ENCODE assay signal across 11 cellular contexts in the genomic region with DNA sequence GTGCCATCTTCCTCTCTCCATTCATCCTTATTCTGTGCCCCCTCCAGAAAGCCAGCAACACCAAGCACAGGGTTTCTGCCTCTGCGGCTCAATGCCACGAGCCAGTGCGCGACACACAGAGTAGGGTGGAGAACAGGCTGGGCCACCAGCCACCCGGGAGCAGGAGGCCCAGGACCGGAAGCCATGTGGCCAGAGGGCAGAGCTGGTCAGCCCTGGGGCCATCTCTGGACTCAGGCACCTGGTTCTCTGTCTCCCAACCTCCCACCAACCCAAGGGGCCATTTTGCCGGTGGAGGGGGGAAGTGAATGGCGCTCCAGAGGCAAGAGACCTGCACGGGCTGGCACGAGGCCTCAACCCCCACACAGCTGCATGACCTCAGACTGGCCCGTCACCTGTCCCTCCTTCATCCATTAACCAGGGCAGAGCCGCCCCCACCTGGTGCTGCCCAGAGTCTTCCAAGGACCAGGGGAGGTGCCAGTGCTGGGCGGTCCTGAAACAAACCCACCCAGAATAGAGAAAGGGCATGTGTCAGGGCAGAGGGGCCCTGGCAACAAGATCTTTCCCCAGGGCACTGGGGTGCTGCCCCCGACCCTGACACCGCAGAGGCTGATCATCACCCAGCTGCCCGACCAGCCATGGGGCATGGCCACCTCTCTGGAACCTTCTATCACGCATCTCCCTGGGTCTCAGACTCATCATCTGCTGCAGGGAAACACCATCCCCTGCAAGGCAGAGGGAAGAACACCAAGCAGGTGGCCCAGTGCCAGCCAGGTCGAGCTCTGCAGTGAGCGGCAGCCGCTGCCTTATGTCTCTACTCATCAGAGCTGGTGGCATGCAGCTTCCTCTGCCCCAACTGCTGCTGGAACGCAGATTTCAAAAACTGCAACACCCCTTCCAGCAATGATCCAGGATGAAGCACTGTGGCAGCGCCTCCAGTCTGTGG. TPM values are rescaled to one million over a fixed set of nuclear protein-coding genes. Genes with fewer than 3 reads are reported as not detected.
A peak's percentile ranks its signal among the peaks of the same experiment; 100 is the strongest.
DNase-seq lines count a peak whose midpoint lies in the region; ATAC-seq, FAIRE-seq and TF ChIP-seq lines count a peak whose summit lies in the region.
"Had no signal": no experiment of that assay in that cellular context is flagged by ENCODE, and none has a peak within 500 bp of the region (broad histone marks: within the 10 kb centered on the region; RNA-seq: fewer than 3 reads in every experiment).

No MANE protein-coding gene starts in this region.

- H3K9me3 ChIP-seq in BE2C (no peaks in the 10 kb centered on the region), body of pancreas (no peaks in the 10 kb centered on the region), mucosa of descending colon (no peaks in the 10 kb centered on the region), small intestine (ENCODE audit: control insufficient read depth, low read depth) (no peaks in the 10 kb centered on the region)

- H3K4me1 ChIP-seq in BE2C: peaks cover 46% of the 10 kb centered on the region
- peaks cover 87% of the 10 kb centered on the region for H3K4me1 ChIP-seq in body of pancreas
- H3K4me1 ChIP-seq in mucosa of descending colon (ENCODE audit: low read depth): no peaks in the 10 kb centered on the region
- no peaks in the 10 kb centered on the region for H3K4me1 ChIP-seq in small intestine (ENCODE audit: control insufficient read depth in 2 of 2, insufficient read depth in 1 of 2, low read depth in 1 of 2, low read length in 1 of 2)

- H3K4me3 ChIP-seq in BE2C (ENCODE audit: low read depth, low read length): no peak overlapping the region
- H3K4me3 ChIP-seq in body of pancreas: no peak overlapping the region
- H3K4me3 ChIP-seq in mucosa of descending colon: no peak overlapping the region
- no peak overlapping the region for H3K4me3 ChIP-seq in small intestine (ENCODE audit: low read depth in 1 of 2, low read length in 2 of 2)

- TF ChIP-seq POLR2A in body of pancreas (IDR thresholded peaks at IDR 0.05): peak in 1 of 3 donors; percentile 5

- no peaks in the 10 kb centered on the region for H3K27me3 ChIP-seq in BE2C
- no peaks in the 10 kb centered on the region for H3K27me3 ChIP-seq in body of pancreas
- no peaks in the 10 kb centered on the region for H3K27me3 ChIP-seq in small intestine (ENCODE audit: control insufficient read depth in 2 of 2, insufficient read depth in 2 of 2, low read length in 2 of 2)

- peak; percentile 67 for DNase-seq in BE2C
- DNase-seq in body of pancreas: peak; percentile 72 to 87 (median 84)
- peak in 2 of 3 donors; percentile 26 to 43 for DNase-seq in mucosa of descending colon
- DNase-seq in caudate nucleus (lab: John Stamatoyannopoulos, UW): no peak
- DNase-seq in NCI-H2227 (lab: John Stamatoyannopoulos, UW; ENCODE audit: unreplicated experiment): no peak
- no peak for DNase-seq in small intestine
- no peak for DNase-seq in HuH-7 (ENCODE audit: low spot score)
- DNase-seq: activated T-cell treated with anti-CD3 and anti-CD28 coated beads, Interleukin-2, amount 50 U/mL, for 24 hours; NK-92 treated with Interleukin-12 subunit alpha and Interleukin-12 subunit beta, amount 100 ng/mL, for 24 hours had no signal

- FAIRE-seq in small intestine (lab: Jason Lieb, UNC): no peak
- FAIRE-seq: urothelium cell line had no signal

- ATAC-seq in HG03066 (IDR thresholded peaks at IDR 0.05; ENCODE audit: low read depth, unreplicated experiment) (peak; percentile 33), body of pancreas (peak; percentile 66), mucosa of descending colon (peak; percentile 11)

- TF ChIP-seq CTCF in BE2C (IDR thresholded peaks at IDR 0.05; ENCODE audit: low read depth, low read length): no peak
- peak in 1 of 7 experiments; percentile 17 for TF ChIP-seq CTCF in body of pancreas (IDR thresholded peaks at IDR 0.05)
- no peak for TF ChIP-seq CTCF in mucosa of descending colon (IDR thresholded peaks at IDR 0.05)

- H3K27ac ChIP-seq in body of pancreas (peak overlapping the region; percentile 84 to 93 (median 86)), caudate nucleus (ENCODE audit: low read depth, low read length) (no peak overlapping the region), small intestine (ENCODE audit: low read depth in 1 of 2, low read length in 1 of 2) (peak overlapping the region in 1 of 2 donors; percentile 42)

- intact Hi-C loops in body of pancreas (cut with DNase I) (no loop called here), mucosa of descending colon (cut with DNase I, micrococcal nuclease) (no loop called here)

- H3K36me3 ChIP-seq in BE2C (peaks cover 38% of the 10 kb centered on the region), body of pancreas (replicated peaks in 1 of 2; ENCODE audit: insufficient read depth in 1 of 2, low read depth in 2 of 2) (no peaks in the 10 kb centered on the region), mucosa of descending colon (ENCODE audit: low read depth) (no peaks in the 10 kb centered on the region), small intestine (ENCODE audit: control insufficient read depth in 2 of 2, insufficient read depth in 2 of 2, low read length in 2 of 2) (no peaks in the 10 kb centered on the region)

- WGBS in body of pancreas, 2 donors: 21 to 34% methylated on average over 17 to 19 of the region's 22 CpGs
- WGBS in small intestine, 3 donors: 81 to 84% (median 82%) methylated on average over 21 to 22 of the region's 22 CpGs

RNA-seq across cellular contexts. Expression of a gene that starts 11.9 kb away (rescaled TPM):
- 28.4 TPM for polyA plus RNA-seq in BE2C (2012; ENCODE audit: insufficient read depth, insufficient read length, low read depth)
- total RNA-seq in body of pancreas (10 to 100 TPM; 31.6 to 32.3 TPM), mucosa of descending colon (10 to 100 TPM; 29.4 to 34.8 (median 34.5) TPM)
- polyA plus RNA-seq in small intestine: 10 to 100 TPM; 26.7 to 40.3 (median 32.2) TPM

RNA-seq across cellular contexts. Expression of a gene that starts 45.1 kb away (rescaled TPM):
- polyA plus RNA-seq in BE2C (2012; ENCODE audit: insufficient read depth, insufficient read length, low read depth): 108 TPM
- total RNA-seq in body of pancreas: 1 to 10 TPM; 7.3 to 9.6 TPM
- 10 to 100 TPM in 1 of 3 donors, 1 to 10 TPM in 2; 3.6 to 17.6 (median 4.9) TPM for total RNA-seq in mucosa of descending colon
- polyA plus RNA-seq in small intestine: 1 to 10 TPM; 2.0 to 4.8 (median 3.5) TPM

Comparison
In these comparisons a context has a peak if more than half of its experiments do, and no peak if none do; other contexts are left out.
1. DNase-seq: peak in BE2C (single experiment), body of pancreas (4 of 4) and mucosa of descending colon (2 of 3); none in caudate nucleus (0 of 61), NCI-H2227 (single experiment), small intestine (single experiment) and HuH-7 (single experiment).
2. ATAC-seq: peak in every context shown above with its lines; median percentile 66 in body of pancreas; 33 in HG03066; 11 in mucosa of descending colon.